Comparison of ENCODE assay signal across 19 cellular contexts in the genomic region with DNA sequence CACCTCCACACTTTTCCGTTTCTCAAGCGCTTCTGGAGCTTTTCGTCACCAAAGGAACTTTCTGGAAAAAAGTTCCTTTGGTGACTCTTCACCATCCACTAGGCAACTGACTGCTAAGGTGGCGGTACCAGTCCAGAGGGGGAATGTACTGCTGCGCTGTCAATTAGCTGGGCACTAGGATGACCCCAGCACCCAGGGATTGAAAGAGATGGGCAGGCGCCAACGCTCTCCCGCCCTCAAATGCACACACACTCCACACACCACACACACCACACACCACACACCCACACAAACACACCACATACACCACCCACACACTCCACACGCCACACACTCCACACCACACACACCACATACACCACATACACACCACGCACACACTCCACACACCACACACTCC. TPM values are rescaled to one million over a fixed set of nuclear protein-coding genes. Genes with fewer than 3 reads are reported as not detected.
DNase-seq lines count a peak whose midpoint lies in the region; ATAC-seq and TF ChIP-seq lines count a peak whose summit lies in the region.
"Had no signal": no experiment of that assay in that cellular context is flagged by ENCODE, and none has a peak within 500 bp of the region (broad histone marks: within the 10 kb centered on the region; RNA-seq: fewer than 3 reads in every experiment).

No MANE protein-coding gene starts in this region.

- peak overlapping the region; percentile 53 for H3K4ac ChIP-seq in neuronal stem cell (ENCODE audit: low read length)

- peaks cover 0 to 5% (median 2%) of the 10 kb centered on the region in 4 donors for H3K4me1 Mint-ChIP-seq in CD4-positive, CD25-positive, alpha-beta regulatory T cell
- H3K4me1 Mint-ChIP-seq in endothelial cell (ENCODE audit: unreplicated experiment) (peaks cover 41% of the 10 kb centered on the region), mesothelial cell of epicardium (peaks cover 5% of the 10 kb centered on the region)

- H3K27ac Mint-ChIP-seq in CD4-positive, CD25-positive, alpha-beta regulatory T cell, result peak overlapping the region in 2 of 3 donors; percentile 71 to 79
- H3K27ac Mint-ChIP-seq in endothelial cell (ENCODE audit: unreplicated experiment) (no peak overlapping the region), mesothelial cell of epicardium (no peak overlapping the region)
- H3K27ac Mint-ChIP-seq: CD4-positive, alpha-beta memory T cell had no signal

- peak overlapping the region; percentile 65 for H4K8ac ChIP-seq in neuronal stem cell (ENCODE audit: low read depth, low read length)

- H2BK5ac ChIP-seq in neuronal stem cell (ENCODE audit: low read length), result no peak overlapping the region

- H3K4me1 ChIP-seq in CD4-positive, CD25-positive, alpha-beta regulatory T cell (ENCODE audit: control insufficient read depth, insufficient read depth, low read length, poor library complexity, severe bottlenecking), result peaks cover 10% of the 10 kb centered on the region
- H3K4me1 ChIP-seq in HEK293 (ENCODE audit: control insufficient read depth, insufficient read depth, low read length), result no peaks in the 10 kb centered on the region
- H3K4me1 ChIP-seq in neuronal stem cell (ENCODE audit: control insufficient read depth in 2 of 2, insufficient read depth in 1 of 2, low read depth in 1 of 2, low read length in 2 of 2), result peaks cover 0 to 10% of the 10 kb centered on the region in 2 donors

- no peaks in the 10 kb centered on the region for H3K36me3 ChIP-seq in CD4-positive, CD25-positive, alpha-beta regulatory T cell (ENCODE audit: control insufficient read depth, insufficient read depth, low read length)
- H3K36me3 ChIP-seq in HEK293 (ENCODE audit: control insufficient read depth in 2 of 2, insufficient read depth in 1 of 2, low read length in 2 of 2) (peaks cover 4 to 5% of the 10 kb centered on the region in 2 experiments; a peak in 1 of 3 replicates), neuronal stem cell (replicated peaks in 1 of 2; ENCODE audit: control insufficient read depth in 2 of 2, insufficient read depth in 2 of 2, low read length in 2 of 2) (no peaks in the 10 kb centered on the region)
- H3K36me3 ChIP-seq: Peyer's patch had no signal

- H2BK120ac ChIP-seq in neuronal stem cell (ENCODE audit: low read depth, low read length), result no peak overlapping the region

- H3K36me3 Mint-ChIP-seq in CD4-positive, CD25-positive, alpha-beta regulatory T cell, result no peaks in the 10 kb centered on the region
- H3K36me3 Mint-ChIP-seq in endothelial cell (ENCODE audit: low read depth, unreplicated experiment), result peaks cover 18% of the 10 kb centered on the region
- H3K36me3 Mint-ChIP-seq in mesothelial cell of epicardium, result peaks cover 3% of the 10 kb centered on the region

- H3K4me3 ChIP-seq in CD4-positive, CD25-positive, alpha-beta regulatory T cell (ENCODE audit: low read depth, low read length), result no peak overlapping the region
- H3K4me3 ChIP-seq in HEK293 (ENCODE audit: low read depth, low read length) (no peak overlapping the region), neuronal stem cell (ENCODE audit: low read length in 2 of 2) (peak overlapping the region in 1 of 2 donors; percentile 64)
- H3K4me3 ChIP-seq: Peyer's patch had no signal

- H3K4me3 Mint-ChIP-seq in CD4-positive, CD25-positive, alpha-beta regulatory T cell, result peak overlapping the region in 1 of 4 donors; percentile 78
- H3K4me3 Mint-ChIP-seq in endothelial cell (ENCODE audit: unreplicated experiment) (peak overlapping the region; percentile 83), mesothelial cell of epicardium (no peak overlapping the region)

- no peak for TF ChIP-seq CTCF in HEK293 (tag by site-specific recombination; IDR thresholded peaks at IDR 0.05)
- no peak for TF ChIP-seq CTCF in endothelial cell (IDR thresholded peaks at IDR 0.05; ENCODE audit: unreplicated experiment)
- TF ChIP-seq CTCF in mesothelial cell of epicardium (IDR thresholded peaks at IDR 0.05; ENCODE audit: unreplicated experiment), result no peak

- no peak for DNase-seq in CD4-positive, CD25-positive, alpha-beta regulatory T cell
- DNase-seq in endothelial cell (ENCODE audit: low spot score) (no peak), neuronal stem cell (ENCODE audit: low spot score) (no peak), mesothelial cell of epicardium (ENCODE audit: low spot score in 2 of 2, unreplicated experiment in 2 of 2) (no peak), SW 1271 (lab: John Stamatoyannopoulos, UW) (no peak), OCI-M2 (lab: John Stamatoyannopoulos, UW; ENCODE audit: unreplicated experiment) (no peak)
- DNase-seq: ACHN; CD4-positive, alpha-beta memory T cell; DND-41; GF-D8; NCI-H1417; NCI-H1930; NCI-H2171; NCI-H446 treated with DMSO at 0.1 percent for 48 hours; NCI-H748 treated with DMSO at 0.1 percent for 48 hours; Right ventricle myocardium superior had no signal

- H3K9me3 Mint-ChIP-seq in CD4-positive, CD25-positive, alpha-beta regulatory T cell, result no peaks in the 10 kb centered on the region
- H3K9me3 Mint-ChIP-seq in endothelial cell (ENCODE audit: unreplicated experiment), result no peaks in the 10 kb centered on the region
- H3K9me3 Mint-ChIP-seq in mesothelial cell of epicardium, result no peaks in the 10 kb centered on the region
- H3K9me3 Mint-ChIP-seq: IgD-negative memory B cell had no signal

- H2BK15ac ChIP-seq in neuronal stem cell (ENCODE audit: low read length), result no peak overlapping the region

- H3K79me1 ChIP-seq in neuronal stem cell (ENCODE audit: low read depth, low read length), result peaks cover 4% of the 10 kb centered on the region

- H2BK12ac ChIP-seq in neuronal stem cell (ENCODE audit: low read length), result no peak overlapping the region

- WGBS in neuronal stem cell (ENCODE audit: extremely low coverage in 2 of 2, insufficient read length in 2 of 2, insufficient replicate concordance in 1 of 2), 2 donors, result 100% methylated on average over 2 of the region's 10 CpGs; no CpG with 5 or more reads in 1 of the 2 donors

- peaks cover 11% of the 10 kb centered on the region for H3K27me3 Mint-ChIP-seq in CD4-positive, CD25-positive, alpha-beta regulatory T cell
- H3K27me3 Mint-ChIP-seq in endothelial cell (ENCODE audit: unreplicated experiment) (peaks cover 16% of the 10 kb centered on the region), mesothelial cell of epicardium (ENCODE audit: low read depth) (peaks cover 86% of the 10 kb centered on the region)

- H3K23ac ChIP-seq in neuronal stem cell (ENCODE audit: low read depth, low read length, poor library complexity), result peak overlapping the region; percentile 45

- no peak for ATAC-seq in CD4-positive, CD25-positive, alpha-beta regulatory T cell (ENCODE audit: low read depth in 2 of 2)

- no peak overlapping the region for H3K27ac ChIP-seq in CD4-positive, CD25-positive, alpha-beta regulatory T cell (ENCODE audit: insufficient read depth, low read length, poor library complexity, severe bottlenecking)
- H3K27ac ChIP-seq in HEK293 (ENCODE audit: extremely low read depth, low read depth, low read length) (no peak overlapping the region), neuronal stem cell (replicated peaks; ENCODE audit: low read length) (no peak overlapping the region)
- H3K27ac ChIP-seq: Peyer's patch had no signal

- no peak overlapping the region for H4K91ac ChIP-seq in neuronal stem cell (ENCODE audit: low read depth, low read length, poor library complexity)

- H3K18ac ChIP-seq in neuronal stem cell (ENCODE audit: low read length), result peak overlapping the region; percentile 17

- no peak overlapping the region for H3K4me2 ChIP-seq in neuronal stem cell (ENCODE audit: insufficient read depth, low read length, poor library complexity, severe bottlenecking)

- H3K27me3 ChIP-seq in CD4-positive, CD25-positive, alpha-beta regulatory T cell (ENCODE audit: control insufficient read depth, insufficient read depth, low read length), result peaks cover 2% of the 10 kb centered on the region
- H3K27me3 ChIP-seq in neuronal stem cell (ENCODE audit: control insufficient read depth in 3 of 3, insufficient read depth in 3 of 3, low read depth in 1 of 3, low read length in 3 of 3), result peaks cover 28 to 79% (median 60%) of the 10 kb centered on the region in 3 experiments

- CTCF ChIA-PET in HEK293 (lab: Yijun Ruan, JAX), result no interaction called here

- no peak overlapping the region for H2AFZ ChIP-seq in neuronal stem cell (ENCODE audit: low read length)

- peak overlapping the region; percentile 38 for H3K14ac ChIP-seq in neuronal stem cell (ENCODE audit: low read length)

- POLR2A ChIA-PET in HEK293 (lab: Yijun Ruan, JAX), result no interaction called here

- H3K9me3 ChIP-seq in CD4-positive, CD25-positive, alpha-beta regulatory T cell (ENCODE audit: control insufficient read depth in 2 of 2, low read length in 2 of 2), result no peaks in the 10 kb centered on the region
- H3K9me3 ChIP-seq in HEK293 (ENCODE audit: control insufficient read depth, insufficient read depth, low read depth, low read length) (no peaks in the 10 kb centered on the region), neuronal stem cell (replicated peaks in 1 of 2; ENCODE audit: control insufficient read depth in 2 of 2, insufficient read depth in 1 of 2, low read depth in 1 of 2, low read length in 2 of 2) (peaks cover 10 to 11% of the 10 kb centered on the region in 2 donors)
- H3K9me3 ChIP-seq: Peyer's patch had no signal

- no peak overlapping the region for H2AK5ac ChIP-seq in neuronal stem cell (ENCODE audit: low read depth, low read length)

- H3K9ac ChIP-seq in neuronal stem cell (ENCODE audit: low read depth, low read length, poor library complexity), result peak overlapping the region; percentile 32

TF ChIP-seq in HEK293, 187 proteins besides CTCF, POLR2A, EP300 and RAD21 (continues in another document):
- peak; percentile 46; the same call in 1 of the 2 replicates for TF ChIP-seq EGR2 (tag by site-specific recombination; IDR thresholded peaks at IDR 0.05; ENCODE audit: low read depth)
- no peak for TF ChIP-seq ZNF785 (tag by site-specific recombination; IDR thresholded peaks at IDR 0.05)
- no peak for TF ChIP-seq KLF16 (tag by site-specific recombination; IDR thresholded peaks at IDR 0.05)
- peak; percentile 61 for TF ChIP-seq ZFHX2 (tag by site-specific recombination; conservative IDR thresholded peaks at IDR 0.05)

RNA-seq across cellular contexts. Expression of gene PRDM8, which starts 10.4 kb away (rescaled TPM):
- 31.7 TPM for total RNA-seq in CD4-positive, CD25-positive, alpha-beta regulatory T cell
- polyA plus RNA-seq in CD4-positive, CD25-positive, alpha-beta regulatory T cell, result 1 to 10 TPM; 2.0 to 4.7 (median 3.6) TPM
- total RNA-seq in endothelial cell (ENCODE audit: unreplicated experiment) (30.5 TPM), mesothelial cell of epicardium (1.6 to 2.4 TPM (median 1.7 TPM) in 3 replicates)
- polyA plus RNA-seq in neuronal stem cell (2013, experiment 1 of 2), result 0.08 TPM
- polyA plus RNA-seq in neuronal stem cell (2013, experiment 2 of 2), result 0.07 TPM

RNA-seq across cellular contexts. Expression of gene FGF5, which starts 58.8 kb away (rescaled TPM):
- total RNA-seq in CD4-positive, CD25-positive, alpha-beta regulatory T cell, result not detected
- not detected for polyA plus RNA-seq in CD4-positive, CD25-positive, alpha-beta regulatory T cell
- not detected for total RNA-seq in endothelial cell (ENCODE audit: unreplicated experiment)
- polyA plus RNA-seq in neuronal stem cell (2013, experiment 1 of 2), result not detected
- polyA plus RNA-seq in neuronal stem cell (2013, experiment 2 of 2), result not detected
- total RNA-seq in mesothelial cell of epicardium, result 0.07 to 0.09 TPM (median 0.07 TPM) in 3 replicates
- total RNA-seq: Peyer's patch had no signal
- polyA plus RNA-seq: CD4-positive, alpha-beta memory T cell; IgD-negative memory B cell had no signal

Comparison
In these comparisons a context has a peak if more than half of its experiments do, and no peak if none do; other contexts are left out.
1. H3K27ac Mint-ChIP-seq: peak in CD4-positive, CD25-positive, alpha-beta regulatory T cell (2 of 3); none in endothelial cell (single experiment) and mesothelial cell of epicardium (single experiment).